ENCODE assay signal across 1 cellular context in the genomic region with DNA sequence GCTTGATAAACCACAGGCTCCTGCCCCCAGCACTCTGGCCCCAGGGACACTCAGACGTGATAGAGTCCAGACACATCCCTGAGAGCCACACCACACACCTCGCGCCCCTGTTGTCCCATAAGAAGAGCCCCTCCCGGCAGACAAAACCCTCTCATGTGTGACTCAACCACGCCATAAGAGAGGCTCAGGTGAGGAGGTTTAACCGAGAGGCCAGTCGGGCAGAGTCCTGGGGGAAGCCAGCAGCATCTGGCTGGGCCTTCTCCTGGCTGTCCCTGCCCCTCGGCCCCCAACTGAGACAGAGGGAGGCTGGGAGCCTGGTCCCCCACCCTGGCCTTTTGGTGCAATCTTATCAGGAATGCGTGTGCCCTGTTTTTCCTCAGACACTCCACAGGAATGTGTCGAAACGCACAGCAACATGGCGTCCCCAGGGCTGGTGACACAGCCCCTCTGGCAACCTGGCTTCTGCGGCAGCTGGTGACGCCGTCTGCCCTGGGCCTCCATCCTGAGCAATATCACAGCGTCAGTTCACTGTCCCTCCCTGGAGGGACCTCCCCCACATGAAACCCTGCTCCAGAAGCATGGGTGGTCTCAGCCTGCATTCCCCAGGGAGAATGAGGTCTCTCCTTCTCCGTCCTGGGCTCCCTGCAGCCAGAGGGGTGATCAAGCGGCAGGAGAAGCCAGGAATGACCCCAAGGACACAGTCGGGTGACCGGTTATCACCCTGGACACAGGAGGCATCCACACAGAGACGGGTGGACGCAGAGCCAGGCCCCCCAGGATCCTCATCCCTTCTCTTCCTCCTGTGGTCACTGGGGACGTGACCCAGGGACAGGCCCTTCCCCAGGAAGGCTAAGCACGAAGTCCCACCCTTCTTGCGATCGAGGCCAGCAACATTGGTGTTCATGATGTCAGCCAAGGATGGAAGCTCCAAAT.
TF ChIP-seq lines count a peak whose summit lies in the region.

No MANE protein-coding gene starts in this region.

TF ChIP-seq in H1, 55 proteins besides CTCF, POLR2A, EP300 and RAD21:
- TF ChIP-seq BACH1 (IDR thresholded peaks at IDR 0.05; ENCODE audit: low read length) (no peak), YY1 (IDR thresholded peaks at IDR 0.05; ENCODE audit: low read depth, low read length) (no peak), RBBP5 (IDR thresholded peaks at IDR 0.05; ENCODE audit: borderline replicate concordance, low read depth, low read length) (no peak), SIRT6 (IDR thresholded peaks at IDR 0.05; ENCODE audit: low read length) (no peak), FOSL1 (IDR thresholded peaks at IDR 0.05; ENCODE audit: insufficient read depth, low read depth, low read length) (no peak), CTBP2 (IDR thresholded peaks at IDR 0.05; ENCODE audit: borderline replicate concordance, insufficient read depth, insufficient read length, low read length) (no peak), RFX5 (IDR thresholded peaks at IDR 0.05; ENCODE audit: borderline replicate concordance, low read depth, low read length) (no peak), CHD2 (IDR thresholded peaks at IDR 0.05; ENCODE audit: low read length) (no peak), NANOG (IDR thresholded peaks at IDR 0.05; ENCODE audit: insufficient read depth, low read depth, low read length, poor library complexity, severe bottlenecking) (no peak), SIN3A (conservative IDR thresholded peaks at IDR 0.05 in 1 of 2, IDR thresholded peaks at IDR 0.05 in 1 of 2; ENCODE audit: low read depth in 1 of 2, low read length in 2 of 2) (no peak), KDM4A (IDR thresholded peaks at IDR 0.05; ENCODE audit: low read depth, low read length, severe bottlenecking) (no peak), HDAC2 (IDR thresholded peaks at IDR 0.05; ENCODE audit: borderline replicate concordance in 1 of 2, low read depth in 2 of 2, low read length in 2 of 2) (no peak), ASH2L (IDR thresholded peaks at IDR 0.05; ENCODE audit: low read length) (no peak), RNF2 (IDR thresholded peaks at IDR 0.05; ENCODE audit: borderline replicate concordance, low read depth, low read length, missing control alignments, poor library complexity, severe bottlenecking) (no peak), TAF7 (optimal IDR thresholded peaks at IDR 0.05; ENCODE audit: borderline replicate concordance, low read depth, low read length) (no peak), EGR1 (IDR thresholded peaks at IDR 0.05; ENCODE audit: borderline replicate concordance, low read depth, low read length) (no peak), SAP30 (IDR thresholded peaks at IDR 0.05; ENCODE audit: insufficient read depth, insufficient replicate concordance, low read length) (no peak), GTF2F1 (IDR thresholded peaks at IDR 0.05; ENCODE audit: borderline replicate concordance, low read depth, low read length) (no peak)
- TF ChIP-seq, protein P1, sequence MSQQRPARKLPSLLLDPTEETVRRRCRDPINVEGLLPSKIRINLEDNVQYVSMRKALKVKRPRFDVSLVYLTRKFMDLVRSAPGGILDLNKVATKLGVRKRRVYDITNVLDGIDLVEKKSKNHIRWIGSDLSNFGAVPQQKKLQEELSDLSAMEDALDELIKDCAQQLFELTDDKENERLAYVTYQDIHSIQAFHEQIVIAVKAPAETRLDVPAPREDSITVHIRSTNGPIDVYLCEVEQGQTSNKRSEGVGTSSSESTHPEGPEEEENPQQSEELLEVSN (IDR thresholded peaks at IDR 0.05): no peak
- TF ChIP-seq, protein P2, sequence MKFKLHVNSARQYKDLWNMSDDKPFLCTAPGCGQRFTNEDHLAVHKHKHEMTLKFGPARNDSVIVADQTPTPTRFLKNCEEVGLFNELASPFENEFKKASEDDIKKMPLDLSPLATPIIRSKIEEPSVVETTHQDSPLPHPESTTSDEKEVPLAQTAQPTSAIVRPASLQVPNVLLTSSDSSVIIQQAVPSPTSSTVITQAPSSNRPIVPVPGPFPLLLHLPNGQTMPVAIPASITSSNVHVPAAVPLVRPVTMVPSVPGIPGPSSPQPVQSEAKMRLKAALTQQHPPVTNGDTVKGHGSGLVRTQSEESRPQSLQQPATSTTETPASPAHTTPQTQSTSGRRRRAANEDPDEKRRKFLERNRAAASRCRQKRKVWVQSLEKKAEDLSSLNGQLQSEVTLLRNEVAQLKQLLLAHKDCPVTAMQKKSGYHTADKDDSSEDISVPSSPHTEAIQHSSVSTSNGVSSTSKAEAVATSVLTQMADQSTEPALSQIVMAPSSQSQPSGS (IDR thresholded peaks at IDR 0.05; ENCODE audit: low read length): no peak
